23 cellular contexts compared by ENCODE assay signal in the genomic region with DNA sequence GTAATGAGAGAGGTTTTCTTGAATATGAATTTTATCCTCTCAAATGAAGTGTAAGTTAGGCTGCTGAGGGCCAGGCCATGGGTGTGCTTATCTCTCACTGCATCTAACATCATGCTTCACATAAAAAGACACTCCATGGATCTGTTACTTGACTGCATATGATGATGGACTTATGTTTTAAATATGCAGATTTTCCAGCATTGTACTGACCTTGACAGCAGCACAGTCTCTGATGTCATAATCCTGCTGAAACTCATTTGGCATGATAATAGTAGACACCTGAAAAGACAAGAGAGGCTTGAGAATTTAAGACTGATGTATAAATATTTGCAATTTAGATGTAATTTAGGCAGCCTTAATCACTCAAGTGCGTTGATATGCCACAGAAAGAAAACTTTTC.
"Had no signal": no experiment of that assay in that cellular context is flagged by ENCODE, and none has a peak within 500 bp of the region (broad histone marks: within the 10 kb centered on the region; RNA-seq: fewer than 3 reads in every experiment).

No MANE protein-coding gene starts in this region.

- H3K36me3 ChIP-seq: esophagus squamous epithelium, gastrocnemius medialis, lower lobe of right lung had no signal

- ATAC-seq: effector memory CD8-positive, alpha-beta T cell; esophagus mucosa; gastrocnemius medialis; heart right ventricle; left cardiac atrium; left lung; left ventricle myocardium superior; lower lobe of right lung; mucosa of descending colon had no signal

- DNase-seq: cortex of kidney; effector CD8-positive, alpha-beta T cell; effector memory CD8-positive, alpha-beta T cell; endodermal cell; erythroblast; esophagus squamous epithelium; foreskin fibroblast; foreskin melanocyte; gastrocnemius medialis; glutamatergic neuron; head of caudate nucleus; heart right ventricle; hippocampal formation; left cardiac atrium; left lung; left ventricle myocardium superior; lower lobe of right lung; mesenchymal stem cell; mucosa of descending colon had no signal

- H3K27me3 ChIP-seq: esophagus squamous epithelium, gastrocnemius medialis, heart right ventricle, left lung had no signal

- H3K27ac Mint-ChIP-seq: dendritic cell treated with granulocyte-macrophage colony-stimulating factor and Interleukin-4, amounts not matched to agents 40 ng/mL and 50 ng/mL, for 4 days; effector memory CD8-positive, alpha-beta T cell; endodermal cell; mesothelial cell of epicardium had no signal

- H3K9me3 Mint-ChIP-seq: dendritic cell treated with granulocyte-macrophage colony-stimulating factor and Interleukin-4, amounts not matched to agents 40 ng/mL and 50 ng/mL, for 4 days; effector memory CD8-positive, alpha-beta T cell; endodermal cell had no signal

- H3K4me1 ChIP-seq: gastrocnemius medialis, lower lobe of right lung had no signal

- H3K4me3 Mint-ChIP-seq: dendritic cell treated with granulocyte-macrophage colony-stimulating factor and Interleukin-4, amounts not matched to agents 40 ng/mL and 50 ng/mL, for 4 days; effector memory CD8-positive, alpha-beta T cell; endodermal cell; mesothelial cell of epicardium had no signal

- H3K4me3 ChIP-seq: esophagus squamous epithelium, gastrocnemius medialis, heart right ventricle, left lung, lower lobe of right lung, mucosa of descending colon had no signal

- H3K27me3 Mint-ChIP-seq: dendritic cell treated with granulocyte-macrophage colony-stimulating factor and Interleukin-4, amounts not matched to agents 40 ng/mL and 50 ng/mL, for 4 days; effector memory CD8-positive, alpha-beta T cell had no signal

- H3K9me3 ChIP-seq: esophagus squamous epithelium, gastrocnemius medialis, left lung, lower lobe of right lung, mucosa of descending colon had no signal

- H3K27ac ChIP-seq: epithelial cell of prostate, esophagus squamous epithelium, gastrocnemius medialis, heart right ventricle, lower lobe of right lung had no signal
